In genomic region chr12:7321624-7322023, GRCh38 we compare ENCODE assay signal across 7 cellular contexts. TPM values are rescaled to one million over a fixed set of nuclear protein-coding genes. Genes with fewer than 3 reads are reported as not detected.
"Had no signal": no experiment of that assay in that cellular context is flagged by ENCODE, and none has a peak within 500 bp of the region (broad histone marks: within the 10 kb centered on the region; RNA-seq: fewer than 3 reads in every experiment).

No MANE protein-coding gene starts in this region.

- FAIRE-seq: G401.6, GM12878, GM12891, GM12892, GM18507 had no signal

- DNase-seq: GDM1, GF-D8 had no signal

- H3K4me3 ChIP-seq: GM12878 had no signal

- ATAC-seq: GM12878 had no signal

RNA-seq across cellular contexts. Expression of gene ACSM4, which starts 17.8 kb away (rescaled TPM):
- total RNA-seq: GM12878 had no signal
- polyA plus RNA-seq: GM12878 had no signal
